ENCODE assay signal across 9 cellular contexts in genomic region chr1:114153621-114154145, GRCh38. TPM values are rescaled to one million over a fixed set of nuclear protein-coding genes. Genes with fewer than 3 reads are reported as not detected.
A peak's percentile ranks its signal among the peaks of the same experiment; 100 is the strongest.
DNase-seq lines count a peak whose midpoint lies in the region; ATAC-seq lines count a peak whose summit lies in the region.
"Had no signal": no experiment of that assay in that cellular context is flagged by ENCODE, and none has a peak within 500 bp of the region (broad histone marks: within the 10 kb centered on the region; RNA-seq: fewer than 3 reads in every experiment).

Gene SYT6, minus strand, starts transcription at chr1:114153869. Its CDS starts 97 bp downstream, at chr1:114153772.

- peak within 1 kb of the TSS; percentile 31 for H3K27ac ChIP-seq in HUES64 (ENCODE audit: low read depth, low read length)
- H3K27ac ChIP-seq: SJSA1 had no signal

- ATAC-seq in activated naive CD4-positive, alpha-beta T cell treated with anti-CD3 and anti-CD28 coated beads, Interleukin-2, amount 50 U/mL, for 72 hours = peak; percentile 18 to 27
- ATAC-seq in stimulated activated naive B cell treated with anti-CD40 and anti-IgM and Interleukin-4, amounts not matched to agents 10 μg/mL and 1 μg/mL and 100 μg/mL, for 72 hours (replicated peaks) = no peak

- peaks cover 18% of the 10 kb centered on the region for H3K36me3 ChIP-seq in HUES64 (ENCODE audit: insufficient read depth, low read length)
- H3K36me3 ChIP-seq: SJSA1 had no signal

- peak within 1 kb of the TSS; percentile 33 to 42 for H3K4me3 Mint-ChIP-seq in stimulated activated naive B cell treated with anti-CD40 and anti-IgM and Interleukin-4, amounts not matched to agents 10 μg/mL and 1 μg/mL and 100 μg/mL, for 72 hours

- H3K4me1 ChIP-seq in HUES64 (ENCODE audit: insufficient read depth, low read length) = peaks cover 42% of the 10 kb centered on the region

- H3K27ac Mint-ChIP-seq in activated naive CD4-positive, alpha-beta T cell treated with anti-CD3 and anti-CD28 coated beads, Interleukin-2, amount 50 U/mL, for 72 hours = no peak within 1 kb of the TSS
- H3K27ac Mint-ChIP-seq in stimulated activated naive B cell treated with anti-CD40 and anti-IgM and Interleukin-4, amounts not matched to agents 10 μg/mL and 1 μg/mL and 100 μg/mL, for 72 hours = no peak within 1 kb of the TSS

- H3K9me3 Mint-ChIP-seq in activated naive CD4-positive, alpha-beta T cell treated with anti-CD3 and anti-CD28 coated beads, Interleukin-2, amount 50 U/mL, for 72 hours = no peaks in the 10 kb centered on the region
- H3K9me3 Mint-ChIP-seq in stimulated activated naive B cell treated with anti-CD40 and anti-IgM and Interleukin-4, amounts not matched to agents 10 μg/mL and 1 μg/mL and 100 μg/mL, for 72 hours = no peaks in the 10 kb centered on the region

- H3K27me3 Mint-ChIP-seq in stimulated activated naive B cell treated with anti-CD40 and anti-IgM and Interleukin-4, amounts not matched to agents 10 μg/mL and 1 μg/mL and 100 μg/mL, for 72 hours = peaks cover 61 to 83% of the 10 kb centered on the region in 2 donors

- H3K36me3 Mint-ChIP-seq in activated naive CD4-positive, alpha-beta T cell treated with anti-CD3 and anti-CD28 coated beads, Interleukin-2, amount 50 U/mL, for 72 hours = peaks cover 0 to 9% of the 10 kb centered on the region in 2 donors
- no peaks in the 10 kb centered on the region for H3K36me3 Mint-ChIP-seq in stimulated activated naive B cell treated with anti-CD40 and anti-IgM and Interleukin-4, amounts not matched to agents 10 μg/mL and 1 μg/mL and 100 μg/mL, for 72 hours

- DNase-seq in activated naive CD4-positive, alpha-beta T cell treated with anti-CD3 and anti-CD28 coated beads, Interleukin-2, amount 50 U/mL, for 72 hours (ENCODE audit: low spot score in 2 of 2) = no peak
- DNase-seq in iPS-NIHi11 (ENCODE audit: low spot score) = peak; percentile 50
- DNase-seq in stimulated activated naive B cell treated with anti-CD40 and anti-IgM and Interleukin-4, amounts not matched to agents 10 μg/mL and 1 μg/mL and 100 μg/mL, for 72 hours = no peak
- DNase-seq in stimulated activated naive CD4-positive, alpha-beta T cell treated with Interleukin-2 at 50 U/mL for 16 hours (lab: John Stamatoyannopoulos, UW) = no peak
- DNase-seq in DMS153 (lab: John Stamatoyannopoulos, UW) = no peak
- DNase-seq in GM03348 (ENCODE audit: low spot score) = no peak
- DNase-seq: stimulated activated CD4-positive, alpha-beta T cell treated with anti-CD3 and anti-CD28 coated beads, Interleukin-2, amount 100 ng/mL, for 48 hours had no signal

- H3K9ac ChIP-seq in HUES64 (ENCODE audit: low read depth, low read length) = peak within 1 kb of the TSS; percentile 92

- H3K4me1 Mint-ChIP-seq in stimulated activated naive B cell treated with anti-CD40 and anti-IgM and Interleukin-4, amounts not matched to agents 10 μg/mL and 1 μg/mL and 100 μg/mL, for 72 hours = peaks cover 5 to 15% of the 10 kb centered on the region in 2 donors

- peak within 1 kb of the TSS; percentile 85 for H3K4me3 ChIP-seq in HUES64 (ENCODE audit: low read length)
- H3K4me3 ChIP-seq: SJSA1 had no signal

- under 1% methylated on average over 50 of the region's 50 CpGs for WGBS in HUES64

- peaks cover 29% of the 10 kb centered on the region for H3K27me3 ChIP-seq in HUES64 (ENCODE audit: insufficient read depth, low read length)

- H3K9me3 ChIP-seq in HUES64 (ENCODE audit: insufficient read depth, low read depth, low read length) = no peaks in the 10 kb centered on the region
- H3K9me3 ChIP-seq: SJSA1 had no signal

RNA-seq across cellular contexts. Expression of gene SYT6, which starts in this region (rescaled TPM):
- 23.2 TPM for polyA plus RNA-seq in HUES64 (2013, experiment 1 of 2)
- 23.5 TPM for polyA plus RNA-seq in HUES64 (2013, experiment 2 of 2)
- total RNA-seq in activated naive CD4-positive, alpha-beta T cell treated with anti-CD3 and anti-CD28 coated beads, Interleukin-2, amount 50 U/mL, for 72 hours = under 1 TPM in 1 of 2 donors, not detected in 1; 0.11 TPM
- total RNA-seq: SJSA1 had no signal

Comparison
In these comparisons a context has a peak if more than half of its experiments do, and no peak if none do; other contexts are left out.
1. Peak in ATAC-seq in activated naive CD4-positive, alpha-beta T cell treated with anti-CD3 and anti-CD28 coated beads, Interleukin-2, amount 50 U/mL, for 72 hours; RNA of the gene not detected or under 1 TPM.